18 cellular contexts compared by ENCODE assay signal in genomic region chr17:80763293-80763867, GRCh38.
DNase-seq lines count a peak whose midpoint lies in the region; ATAC-seq, FAIRE-seq and TF ChIP-seq lines count a peak whose summit lies in the region.
"Had no signal": no experiment of that assay in that cellular context is flagged by ENCODE, and none has a peak within 500 bp of the region (broad histone marks: within the 10 kb centered on the region; RNA-seq: fewer than 3 reads in every experiment).

No MANE protein-coding gene starts in this region.

- TF ChIP-seq EP300 in H1 (IDR thresholded peaks at IDR 0.05; ENCODE audit: borderline replicate concordance in 1 of 2, low read depth in 2 of 2, low read length in 2 of 2): no peak

- H2BK5ac ChIP-seq in H1 (ENCODE audit: low read depth, low read length): 0 out of 2 replicates have a peak overlapping the region, but pooled peaks have one; percentile 12

- no peaks in the 10 kb centered on the region for H3K36me3 ChIP-seq in H1 (ENCODE audit: control insufficient read depth in 2 of 4, insufficient read depth in 4 of 4, low read length in 3 of 4)

- no peak overlapping the region for H3K4me2 ChIP-seq in H1 (ENCODE audit: insufficient read depth in 1 of 2, low read depth in 2 of 2, low read length in 2 of 2)

- no peak overlapping the region for H3K4ac ChIP-seq in H1 (replicated peaks; ENCODE audit: insufficient read length, low read depth, low read length)

- no peak for DNase-seq in activated naive CD4-positive, alpha-beta T cell (lab: John Stamatoyannopoulos, UW)
- DNase-seq in T-helper 2 cell treated with Interferon-gamma antibody and Interleukin-4, amounts not matched to agents 5 μg/mL and 100 μg/mL, for 36 hours (ENCODE audit: low spot score): no peak
- DNase-seq in H1 (ENCODE audit: low read depth in 1 of 2, low spot score in 2 of 2): no peak
- no peak for DNase-seq in NCI-H2227 (lab: John Stamatoyannopoulos, UW; ENCODE audit: unreplicated experiment)
- DNase-seq in NCI-H748 (lab: John Stamatoyannopoulos, UW; ENCODE audit: unreplicated experiment): no peak
- DNase-seq: COR-L47, MG63, midbrain, NCI-H187, NCI-H510A, occipital lobe, SHP77, T-helper 17 cell had no signal

- TF ChIP-seq RAD21 in H1 (IDR thresholded peaks at IDR 0.05 in 1 of 2, conservative IDR thresholded peaks at IDR 0.05 in 1 of 2; ENCODE audit: low read depth in 2 of 2, low read length in 2 of 2): no peak

- WGBS in H1 (ENCODE audit: extremely low coverage in 1 of 2, insufficient coverage in 1 of 2, insufficient read length in 1 of 2, insufficient replicate concordance in 2 of 2, low coverage in 1 of 2, low lambda C conversion rate in 2 of 2, missing lambda C conversion rate in 1 of 2), 2 experiments: 84% methylated on average over 15 of the region's 15 CpGs; no CpG with 5 or more reads in 1 of the 2 experiments

- peak overlapping the region; percentile 96 for H3K27ac Mint-ChIP-seq in activated naive CD4-positive, alpha-beta T cell treated with anti-CD3 and anti-CD28 coated beads, Interleukin-2, amount 50 U/mL, for 24 hours
- peak overlapping the region; percentile 83 for H3K27ac Mint-ChIP-seq in T-helper 2 cell treated with Interferon-gamma antibody and Interleukin-4, amounts not matched to agents 5 μg/mL and 100 μg/mL, for 36 hours

- H3K18ac ChIP-seq in H1 (ENCODE audit: extremely low read depth, low read length): no peak overlapping the region

- POLR2A ChIA-PET in H1 (lab: Charles Lee; ENCODE audit: partially characterized antibody): no interaction called here

- H3K56ac ChIP-seq in H1 (replicated peaks; ENCODE audit: insufficient read length, low read depth, low read length): no peak overlapping the region

- no peaks in the 10 kb centered on the region for H3K79me1 ChIP-seq in H1 (ENCODE audit: low read depth, low read length)

- no peak overlapping the region for H3K4me3 ChIP-seq in H1 (ENCODE audit: extremely low read depth in 1 of 4, insufficient read depth in 2 of 4, low read depth in 3 of 4, low read length in 4 of 4)
- H3K4me3 ChIP-seq: MG63 had no signal

- peaks cover 77% of the 10 kb centered on the region for H3K4me1 Mint-ChIP-seq in activated naive CD4-positive, alpha-beta T cell treated with anti-CD3 and anti-CD28 coated beads, Interleukin-2, amount 50 U/mL, for 24 hours
- peaks cover 75% of the 10 kb centered on the region for H3K4me1 Mint-ChIP-seq in T-helper 2 cell treated with Interferon-gamma antibody and Interleukin-4, amounts not matched to agents 5 μg/mL and 100 μg/mL, for 36 hours (ENCODE audit: low read depth)

- no peak overlapping the region for H2BK12ac ChIP-seq in H1 (ENCODE audit: low read depth, low read length)

- H3K4me3 Mint-ChIP-seq in activated naive CD4-positive, alpha-beta T cell treated with anti-CD3 and anti-CD28 coated beads, Interleukin-2, amount 50 U/mL, for 24 hours: peak overlapping the region; percentile 30
- peak overlapping the region; percentile 54 for H3K4me3 Mint-ChIP-seq in T-helper 2 cell treated with Interferon-gamma antibody and Interleukin-4, amounts not matched to agents 5 μg/mL and 100 μg/mL, for 36 hours
- H3K4me3 Mint-ChIP-seq: T-helper 17 cell had no signal

- H2BK120ac ChIP-seq in H1 (replicated peaks; ENCODE audit: low read depth, low read length): no peak overlapping the region

- no peak for TF ChIP-seq CTCF in H1 (IDR thresholded peaks at IDR 0.05; ENCODE audit: control extremely low read depth in 1 of 3, insufficient read depth in 1 of 3, low read depth in 1 of 3, low read length in 3 of 3)

- H3K27me3 ChIP-seq in H1 (replicated peaks in 1 of 4; ENCODE audit: control insufficient read depth in 3 of 4, extremely low read depth in 1 of 4, insufficient read depth in 3 of 4, low read length in 3 of 4): no peaks in the 10 kb centered on the region
- H3K27me3 ChIP-seq: MG63 had no signal

- H3K9ac ChIP-seq in H1 (replicated peaks in 1 of 4; ENCODE audit: extremely low read depth in 1 of 4, low read depth in 3 of 4, low read length in 3 of 4): no peak overlapping the region

- no peaks in the 10 kb centered on the region for H3K27me3 Mint-ChIP-seq in activated naive CD4-positive, alpha-beta T cell treated with anti-CD3 and anti-CD28 coated beads, Interleukin-2, amount 50 U/mL, for 24 hours
- no peaks in the 10 kb centered on the region for H3K27me3 Mint-ChIP-seq in T-helper 2 cell treated with Interferon-gamma antibody and Interleukin-4, amounts not matched to agents 5 μg/mL and 100 μg/mL, for 36 hours (ENCODE audit: low read depth)
- H3K27me3 Mint-ChIP-seq: T-helper 17 cell had no signal

- no peak overlapping the region for H2AFZ ChIP-seq in H1 (ENCODE audit: low read length)

- H3K36me3 Mint-ChIP-seq in activated naive CD4-positive, alpha-beta T cell treated with anti-CD3 and anti-CD28 coated beads, Interleukin-2, amount 50 U/mL, for 24 hours: peaks cover 14% of the 10 kb centered on the region
- H3K36me3 Mint-ChIP-seq in T-helper 2 cell treated with Interferon-gamma antibody and Interleukin-4, amounts not matched to agents 5 μg/mL and 100 μg/mL, for 36 hours (ENCODE audit: low read depth): peaks cover 47% of the 10 kb centered on the region

- H3K79me2 ChIP-seq in H1 (ENCODE audit: control insufficient read depth in 1 of 2, insufficient read depth in 2 of 2, low read length in 2 of 2): no peaks in the 10 kb centered on the region

- H3K9me3 ChIP-seq in H1 (ENCODE audit: insufficient read depth in 2 of 2, low read depth in 1 of 2, low read length in 1 of 2): no peaks in the 10 kb centered on the region
- H3K9me3 ChIP-seq: MG63 had no signal

- H4K8ac ChIP-seq in H1 (ENCODE audit: extremely low read depth, insufficient read depth, low read length): no peak overlapping the region

- CTCF ChIA-PET in H1 (lab: Charles Lee; ENCODE audit: partially characterized antibody): interaction anchor here (0.6 to 1.3 kb wide), 7 partner anchors 10 to 968 kb away, joined by 3 to 4 read pairs (median 3); no protein-coding TSS in a partner anchor

- no peak overlapping the region for H4K5ac ChIP-seq in H1 (ENCODE audit: insufficient read length, low read depth, low read length)

- no peak overlapping the region for H2BK15ac ChIP-seq in H1 (ENCODE audit: low read length)

- H2BK20ac ChIP-seq in H1 (ENCODE audit: low read length): no peak overlapping the region

- no peak for ATAC-seq in HG03139 (IDR thresholded peaks at IDR 0.05; ENCODE audit: unreplicated experiment)
- ATAC-seq: sciatic nerve, T-helper 17 cell had no signal

- no peaks in the 10 kb centered on the region for H3K4me1 ChIP-seq in H1 (replicated peaks in 1 of 4; ENCODE audit: control insufficient read depth in 3 of 4, insufficient read depth in 4 of 4, low read length in 3 of 4)

- H4K91ac ChIP-seq in H1 (replicated peaks; ENCODE audit: insufficient read length, low read length): no peak overlapping the region

- H4K20me1 ChIP-seq in H1 (replicated peaks in 1 of 2; ENCODE audit: control insufficient read depth in 1 of 2, insufficient read depth in 2 of 2, low read length in 2 of 2): no peaks in the 10 kb centered on the region

- TF ChIP-seq POLR2A in H1 (IDR thresholded peaks at IDR 0.05; ENCODE audit: control extremely low read depth in 1 of 2, low read depth in 2 of 2, low read length in 2 of 2): no peak

- no peaks in the 10 kb centered on the region for H3K23me2 ChIP-seq in H1 (ENCODE audit: low read depth, low read length)

- no peaks in the 10 kb centered on the region for H3K9me3 Mint-ChIP-seq in activated naive CD4-positive, alpha-beta T cell treated with anti-CD3 and anti-CD28 coated beads, Interleukin-2, amount 50 U/mL, for 24 hours
- H3K9me3 Mint-ChIP-seq in T-helper 2 cell treated with Interferon-gamma antibody and Interleukin-4, amounts not matched to agents 5 μg/mL and 100 μg/mL, for 36 hours: no peaks in the 10 kb centered on the region

- H2AK5ac ChIP-seq in H1 (ENCODE audit: low read depth, low read length): no peak overlapping the region

- H3K27ac ChIP-seq in H1 (ENCODE audit: low read depth, low read length): no peak overlapping the region

- H3K23ac ChIP-seq in H1 (ENCODE audit: insufficient read length): no peak overlapping the region

- no peak overlapping the region for H3K14ac ChIP-seq in H1 (ENCODE audit: insufficient read length)

- no peak for FAIRE-seq in H1 (lab: Jason Lieb, UNC)
- FAIRE-seq: astrocyte, endothelial cell of umbilical vein had no signal

TF ChIP-seq in H1, 55 proteins besides CTCF, POLR2A, EP300 and RAD21 (continues in another document):
- TF ChIP-seq NRF1 (IDR thresholded peaks at IDR 0.05; ENCODE audit: low read depth, low read length) (no peak), CEBPB (IDR thresholded peaks at IDR 0.05; ENCODE audit: low read depth, low read length) (no peak), BACH1 (IDR thresholded peaks at IDR 0.05; ENCODE audit: low read length) (no peak), SUZ12 (IDR thresholded peaks at IDR 0.05; ENCODE audit: low read length) (no peak), TCF12 (IDR thresholded peaks at IDR 0.05; ENCODE audit: low read depth, low read length) (no peak)
